12 cellular contexts compared by ENCODE assay signal in genomic region chr16:11738742-11739544, GRCh38. TPM values are rescaled to one million over a fixed set of nuclear protein-coding genes. Genes with fewer than 3 reads are reported as not detected.
DNase-seq lines count a peak whose midpoint lies in the region; ATAC-seq and TF ChIP-seq lines count a peak whose summit lies in the region.
"Had no signal": no experiment of that assay in that cellular context is flagged by ENCODE, and none has a peak within 500 bp of the region (broad histone marks: within the 10 kb centered on the region; RNA-seq: fewer than 3 reads in every experiment).

No MANE protein-coding gene starts in this region.

- H3K9me3 ChIP-seq in osteoblast (ENCODE audit: low read depth, low read length) (no peaks in the 10 kb centered on the region), heart right ventricle (no peaks in the 10 kb centered on the region)
- H3K9me3 ChIP-seq: tibial artery had no signal

- H3K27ac ChIP-seq in osteoblast (ENCODE audit: low read depth, low read length) = no peak overlapping the region
- no peak overlapping the region for H3K27ac ChIP-seq in heart right ventricle
- H3K27ac ChIP-seq: tibial artery had no signal

- 91 to 92% methylated on average over 15 of the region's 15 CpGs for WGBS in heart right ventricle, 2 donors

- peak overlapping the region; percentile 4 for H3K4me2 ChIP-seq in osteoblast (ENCODE audit: insufficient read depth, low read length)

- no peaks in the 10 kb centered on the region for H3K27me3 ChIP-seq in GM06990 (replicated peaks; ENCODE audit: control insufficient read depth, insufficient read depth, low read length)
- no peaks in the 10 kb centered on the region for H3K27me3 ChIP-seq in osteoblast (ENCODE audit: insufficient read depth, low read length)
- H3K27me3 ChIP-seq in heart right ventricle = no peaks in the 10 kb centered on the region
- H3K27me3 ChIP-seq: dorsolateral prefrontal cortex, tibial artery had no signal

- H3K79me2 ChIP-seq in osteoblast (ENCODE audit: insufficient read depth, low read length) = peaks cover 82% of the 10 kb centered on the region

- H4K20me1 ChIP-seq in osteoblast (ENCODE audit: insufficient read depth, low read length) = peaks cover 46% of the 10 kb centered on the region

- in situ Hi-C loops in G401 (cut with HindIII; ENCODE audit: low sequenced_read_pairs) = no loop called here

- no peak for TF ChIP-seq CTCF in GM06990 (IDR thresholded peaks at IDR 0.05; ENCODE audit: insufficient read depth, low read length, poor library complexity, severe bottlenecking)
- no peak for TF ChIP-seq CTCF in osteoblast (IDR thresholded peaks at IDR 0.05; ENCODE audit: extremely low read depth, low read depth, low read length)
- TF ChIP-seq CTCF in heart right ventricle (IDR thresholded peaks at IDR 0.05) = no peak

- no peaks in the 10 kb centered on the region for H3K27me3 Mint-ChIP-seq in activated T-helper 2 cell treated with anti-CD3 and anti-CD28 coated beads, Interferon-gamma antibody, Interleukin-2, Interleukin-4, amounts not matched to agents 10 μg/mL and 5 μg/mL and 100 μg/mL, durations not matched to agents 14 hours and 24 hours and 36 hours (ENCODE audit: low read depth)

- H3K27ac Mint-ChIP-seq in activated T-helper 2 cell treated with anti-CD3 and anti-CD28 coated beads, Interferon-gamma antibody, Interleukin-2, Interleukin-4, amounts not matched to agents 10 μg/mL and 5 μg/mL and 100 μg/mL, durations not matched to agents 14 hours and 24 hours and 36 hours = peak overlapping the region; percentile 76

- no peak for ATAC-seq in heart right ventricle

- peaks cover 73% of the 10 kb centered on the region for H3K4me1 Mint-ChIP-seq in activated T-helper 2 cell treated with anti-CD3 and anti-CD28 coated beads, Interferon-gamma antibody, Interleukin-2, Interleukin-4, amounts not matched to agents 10 μg/mL and 5 μg/mL and 100 μg/mL, durations not matched to agents 14 hours and 24 hours and 36 hours (ENCODE audit: low read depth)

- H3K4me3 Mint-ChIP-seq in activated T-helper 2 cell treated with anti-CD3 and anti-CD28 coated beads, Interferon-gamma antibody, Interleukin-2, Interleukin-4, amounts not matched to agents 10 μg/mL and 5 μg/mL and 100 μg/mL, durations not matched to agents 14 hours and 24 hours and 36 hours (ENCODE audit: low read depth) = peak overlapping the region; percentile 93

- peaks cover 10% of the 10 kb centered on the region for H3K36me3 ChIP-seq in GM06990 (ENCODE audit: control insufficient read depth, insufficient read depth, low read length)
- peaks cover 44% of the 10 kb centered on the region for H3K36me3 ChIP-seq in osteoblast (ENCODE audit: insufficient read depth, low read length)
- H3K36me3 ChIP-seq in heart right ventricle = peaks cover 0 to 45% (median 19%) of the 10 kb centered on the region in 9 donors

- peaks cover 73% of the 10 kb centered on the region for H3K36me3 Mint-ChIP-seq in activated T-helper 2 cell treated with anti-CD3 and anti-CD28 coated beads, Interferon-gamma antibody, Interleukin-2, Interleukin-4, amounts not matched to agents 10 μg/mL and 5 μg/mL and 100 μg/mL, durations not matched to agents 14 hours and 24 hours and 36 hours (ENCODE audit: low read depth)

- no peak overlapping the region for H2AFZ ChIP-seq in osteoblast (ENCODE audit: low read length)

- peak overlapping the region; percentile 91 for H3K4me3 ChIP-seq in GM06990 (replicated peaks; ENCODE audit: low read depth, low read length)
- no peak overlapping the region for H3K4me3 ChIP-seq in osteoblast (ENCODE audit: insufficient read depth, low read length)
- H3K4me3 ChIP-seq in heart right ventricle = no peak overlapping the region
- H3K4me3 ChIP-seq: tibial artery had no signal

- DNase-seq in GM06990 (ENCODE audit: extremely low read depth, insufficient read length) = no peak
- peak; percentile 15 for DNase-seq in GM19238 (ENCODE audit: insufficient read length, low spot score)
- DNase-seq in activated T-helper 2 cell treated with anti-CD3 and anti-CD28 coated beads, Interferon-gamma antibody, Interleukin-2, Interleukin-4, amounts not matched to agents 10 μg/mL and 5 μg/mL and 100 μg/mL, durations not matched to agents 14 hours and 24 hours and 36 hours (ENCODE audit: low spot score) = no peak
- DNase-seq in osteoblast (ENCODE audit: insufficient read length, low spot score, missing footprints) = no peak
- no peak for DNase-seq in G401 (ENCODE audit: low spot score)
- no peak for DNase-seq in middle frontal gyrus (ENCODE audit: extremely low spot score, low spot score)
- no peak for DNase-seq in heart right ventricle
- DNase-seq: activated CD4-positive, CD25-positive, alpha-beta regulatory T cell treated with anti-CD3 and anti-CD28 coated beads, Interleukin-2, amount 50 U/mL, for 72 hours; dorsolateral prefrontal cortex; foreskin fibroblast; NCI-H2171; tibial artery had no signal

- H3K9me3 Mint-ChIP-seq in activated T-helper 2 cell treated with anti-CD3 and anti-CD28 coated beads, Interferon-gamma antibody, Interleukin-2, Interleukin-4, amounts not matched to agents 10 μg/mL and 5 μg/mL and 100 μg/mL, durations not matched to agents 14 hours and 24 hours and 36 hours = no peaks in the 10 kb centered on the region

- intact Hi-C loops in activated T-helper 2 cell treated with anti-CD3 and anti-CD28 coated beads, Interferon-gamma antibody, Interleukin-2, Interleukin-4, amounts not matched to agents 10 μg/mL and 5 μg/mL and 100 μg/mL, durations not matched to agents 14 hours and 24 hours and 36 hours (cut with micrococcal nuclease) = loop anchor here (10.0 kb wide), 1 partner anchor 774 kb away; no protein-coding TSS in a partner anchor
- intact Hi-C loops in heart right ventricle (cut with DNase I) = loop anchor here in 1 of 10 donors (10.0 kb wide), 1 partner anchor 56 kb away; the partner anchor contains the start of gene ZC3H7A

- H3K4me1 ChIP-seq in osteoblast (ENCODE audit: insufficient read depth, low read length) (peaks cover 20% of the 10 kb centered on the region), heart right ventricle (peaks cover 5 to 86% (median 75%) of the 10 kb centered on the region in 9 donors)

RNA-seq across cellular contexts. Expression of gene TXNDC11, which starts 3.7 kb away (rescaled TPM):
- 48.0 and 53.0 TPM in 2 replicates for total RNA-seq in activated T-helper 2 cell treated with anti-CD3 and anti-CD28 coated beads, Interferon-gamma antibody, Interleukin-2, Interleukin-4, amounts not matched to agents 10 μg/mL and 5 μg/mL and 100 μg/mL, durations not matched to agents 14 hours and 24 hours and 36 hours
- total RNA-seq in osteoblast (26.1 and 28.3 TPM in 2 replicates), heart right ventricle (10 to 100 TPM; 16.8 to 29.3 (median 23.9) TPM)
- total RNA-seq in G401 (2014; rRNA removed; shearing (Covaris generic)) = 25.4 and 31.9 TPM in 2 replicates
- polyA plus RNA-seq in heart right ventricle = 10 to 100 TPM; 30.0 to 46.7 TPM

RNA-seq across cellular contexts. Expression of gene ZC3H7A, which starts 58.1 kb away (rescaled TPM):
- 63.4 and 71.1 TPM in 2 replicates for total RNA-seq in activated T-helper 2 cell treated with anti-CD3 and anti-CD28 coated beads, Interferon-gamma antibody, Interleukin-2, Interleukin-4, amounts not matched to agents 10 μg/mL and 5 μg/mL and 100 μg/mL, durations not matched to agents 14 hours and 24 hours and 36 hours
- total RNA-seq in osteoblast = 39.8 and 45.7 TPM in 2 replicates
- 37.0 and 54.2 TPM in 2 replicates for total RNA-seq in G401 (2014; rRNA removed; shearing (Covaris generic))
- 10 to 100 TPM; 26.8 to 36.1 (median 30.6) TPM for total RNA-seq in heart right ventricle
- 10 to 100 TPM; 15.2 to 22.8 TPM for polyA plus RNA-seq in heart right ventricle
